26 cellular contexts compared by ENCODE assay signal in genomic region chr17:37028040-37028439, GRCh38.
DNase-seq lines count a peak whose midpoint lies in the region; ATAC-seq, FAIRE-seq and TF ChIP-seq lines count a peak whose summit lies in the region.
"Had no signal": no experiment of that assay in that cellular context is flagged by ENCODE, and none has a peak within 500 bp of the region (broad histone marks: within the 10 kb centered on the region; RNA-seq: fewer than 3 reads in every experiment).

No MANE protein-coding gene starts in this region.

- H4K20me1 ChIP-seq in HepG2 (ENCODE audit: insufficient read depth, low read length) (no peaks in the 10 kb centered on the region), IMR-90 (ENCODE audit: insufficient read depth, low read length) (no peaks in the 10 kb centered on the region)

- no peak overlapping the region for H4K5ac ChIP-seq in IMR-90 (ENCODE audit: low read depth, low read length)

- no peaks in the 10 kb centered on the region for H3K79me2 ChIP-seq in HepG2 (ENCODE audit: insufficient read depth, low read length)

- DNase-seq in HepG2 (ENCODE audit: low spot score): no peak
- no peak for DNase-seq in right lobe of liver
- peak; percentile 7 for DNase-seq in IMR-90
- DNase-seq in WTC11 (ENCODE audit: low spot score): no peak
- DNase-seq in dermis blood vessel endothelial cell: no peak
- no peak for DNase-seq in activated CD8-positive, alpha-beta T cell treated with anti-CD3 and anti-CD28 coated beads for 36 hours
- DNase-seq in T1000 (lab: John Stamatoyannopoulos, UW): no peak
- DNase-seq: AML-193; CD4-positive, alpha-beta T cell; CD8-positive, alpha-beta memory T cell; COR-L47; DMS 273 treated with DMSO at 0.1 percent for 48 hours; DMS153; DMS53; DMS79; DND-41; EL; GDM1 had no signal

- H3K9ac ChIP-seq in HepG2 (ENCODE audit: insufficient read depth, low read depth, low read length) (no peak overlapping the region), IMR-90 (ENCODE audit: low read depth, low read length) (no peak overlapping the region)
- H3K9ac ChIP-seq: BLaER1 treated with 17β-estradiol and CSF1 and Interleukin-3, amounts not matched to agents 10 nM and 100 nM had no signal

- no peak overlapping the region for H2AK9ac ChIP-seq in IMR-90 (replicated peaks; ENCODE audit: low read depth, low read length, poor library complexity)

- TF ChIP-seq EP300 in HepG2 (IDR thresholded peaks at IDR 0.05; ENCODE audit: low read depth in 2 of 2, low read length in 2 of 2) (no peak), HepG2 (CRISPR knock-in tag; IDR thresholded peaks at IDR 0.05; ENCODE audit: borderline replicate concordance) (no peak)

- no peak overlapping the region for H3K23ac ChIP-seq in IMR-90 (ENCODE audit: low read depth, low read length)

- H2BK20ac ChIP-seq in IMR-90 (ENCODE audit: low read depth, low read length): no peak overlapping the region

- TF ChIP-seq RAD21 in HepG2 (CRISPR knock-in tag; IDR thresholded peaks at IDR 0.05) (no peak), IMR-90 (IDR thresholded peaks at IDR 0.05; ENCODE audit: low read length) (no peak)

- H3K18ac ChIP-seq in IMR-90 (ENCODE audit: low read depth, low read length): no peak overlapping the region

- peaks cover 11% of the 10 kb centered on the region for H3K9me3 Mint-ChIP-seq in WTC11
- H3K9me3 Mint-ChIP-seq in activated CD8-positive, alpha-beta T cell treated with anti-CD3 and anti-CD28 coated beads for 36 hours: no peaks in the 10 kb centered on the region
- H3K9me3 Mint-ChIP-seq: CD4-positive, alpha-beta T cell; CD8-positive, alpha-beta memory T cell had no signal

- H3K9me3 ChIP-seq in HepG2 (ENCODE audit: low read length): no peaks in the 10 kb centered on the region
- no peaks in the 10 kb centered on the region for H3K9me3 ChIP-seq in right lobe of liver
- no peaks in the 10 kb centered on the region for H3K9me3 ChIP-seq in IMR-90 (ENCODE audit: control insufficient read depth, insufficient read depth, low read length)
- H3K9me3 ChIP-seq: A549; BLaER1 treated with 17β-estradiol and CSF1 and Interleukin-3, amounts not matched to agents 10 nM and 100 nM had no signal

- H3K36me3 ChIP-seq in HepG2 (replicated peaks in 1 of 2; ENCODE audit: control insufficient read depth in 1 of 2, insufficient read depth in 2 of 2, low read length in 2 of 2): peaks cover 2 to 16% of the 10 kb centered on the region in 2 experiments; a peak in 3 of 5 replicates
- no peaks in the 10 kb centered on the region for H3K36me3 ChIP-seq in right lobe of liver
- H3K36me3 ChIP-seq in IMR-90 (ENCODE audit: control insufficient read depth, insufficient read depth, low read length): peaks cover 4% of the 10 kb centered on the region

- no peak overlapping the region for H3K4me3 Mint-ChIP-seq in WTC11
- H3K4me3 Mint-ChIP-seq in activated CD8-positive, alpha-beta T cell treated with anti-CD3 and anti-CD28 coated beads for 36 hours: no peak overlapping the region
- H3K4me3 Mint-ChIP-seq: B cell; CD4-positive, alpha-beta T cell; CD8-positive, alpha-beta memory T cell had no signal

- H3K36me3 Mint-ChIP-seq in WTC11: peaks cover 13% of the 10 kb centered on the region
- peaks cover 23% of the 10 kb centered on the region for H3K36me3 Mint-ChIP-seq in activated CD8-positive, alpha-beta T cell treated with anti-CD3 and anti-CD28 coated beads for 36 hours (ENCODE audit: low read depth)

- no peak overlapping the region for H3K56ac ChIP-seq in IMR-90 (ENCODE audit: extremely low read depth, insufficient read depth, low read length)

- no peak overlapping the region for H4K91ac ChIP-seq in IMR-90 (ENCODE audit: insufficient read depth, low read depth, low read length)

- H2AFZ ChIP-seq in HepG2 (ENCODE audit: low read length) (no peak overlapping the region), IMR-90 (replicated peaks; ENCODE audit: low read length, poor library complexity) (no peak overlapping the region)

- H3K27ac Mint-ChIP-seq in WTC11: no peak overlapping the region
- no peak overlapping the region for H3K27ac Mint-ChIP-seq in activated CD8-positive, alpha-beta T cell treated with anti-CD3 and anti-CD28 coated beads for 36 hours
- H3K27ac Mint-ChIP-seq: B cell; CD4-positive, alpha-beta T cell had no signal

- dilution Hi-C loops in IMR-90 (cut with HindIII; ENCODE audit: low sequenced_read_pairs, unreplicated experiment): no loop called here

- TF ChIP-seq CTCF in HepG2 (CRISPR knock-in tag; IDR thresholded peaks at IDR 0.05) (no peak), right lobe of liver (IDR thresholded peaks at IDR 0.05) (no peak), IMR-90 (conservative IDR thresholded peaks at IDR 0.05; ENCODE audit: low read depth, low read length) (no peak), WTC11 (IDR thresholded peaks at IDR 0.05) (no peak)
- no peak for TF ChIP-seq CTCF in activated CD8-positive, alpha-beta T cell treated with anti-CD3 and anti-CD28 coated beads for 36 hours (IDR thresholded peaks at IDR 0.05)

- no peak overlapping the region for H2BK120ac ChIP-seq in IMR-90 (ENCODE audit: low read depth, low read length)

- POLR2A ChIA-PET in HepG2 (lab: Yijun Ruan, JAX) (no interaction called here), IMR-90 (lab: Charles Lee; ENCODE audit: unreplicated experiment) (no interaction called here), WTC11 (lab: Charles Lee) (interaction anchor here (0.5 kb wide), 1 partner anchor 370 kb away, joined by 3 read pairs; no protein-coding TSS in a partner anchor)
- POLR2A ChIA-PET in activated CD8-positive, alpha-beta T cell treated with anti-CD3 and anti-CD28 coated beads for 36 hours (lab: Charles Lee): interaction anchor here (0.6 to 0.7 kb wide), 2 partner anchors 46 to 55 kb away, joined by 3 read pairs; no protein-coding TSS in a partner anchor

- peaks cover 5% of the 10 kb centered on the region; the same call in 1 of the 2 replicates for H3K4me1 Mint-ChIP-seq in WTC11
- H3K4me1 Mint-ChIP-seq in activated CD8-positive, alpha-beta T cell treated with anti-CD3 and anti-CD28 coated beads for 36 hours (ENCODE audit: low read depth): peaks cover 26% of the 10 kb centered on the region
- H3K4me1 Mint-ChIP-seq: B cell had no signal

- CTCF ChIA-PET in HepG2 (lab: Yijun Ruan, JAX; ENCODE audit: low intra/inter-chr PET ratio, low total read pairs): no interaction called here
- CTCF ChIA-PET in IMR-90 (lab: Yijun Ruan, JAX): no interaction called here
- CTCF ChIA-PET in WTC11 (lab: Charles Lee): no interaction called here
- CTCF ChIA-PET in activated CD8-positive, alpha-beta T cell treated with anti-CD3 and anti-CD28 coated beads for 36 hours (lab: Charles Lee): interaction anchor here (0.7 kb wide), 1 partner anchor 20 kb away, joined by 4 read pairs; no protein-coding TSS in a partner anchor

- no peak for ATAC-seq in HepG2
- ATAC-seq in right lobe of liver: no peak
- peak; percentile 48 for ATAC-seq in IMR-90 (ENCODE audit: low read depth)
- no peak for ATAC-seq in WTC11
- no peak for ATAC-seq in activated CD8-positive, alpha-beta T cell treated with anti-CD3 and anti-CD28 coated beads for 36 hours
- ATAC-seq: A549, GM12878 had no signal

- no peak overlapping the region for H4K8ac ChIP-seq in IMR-90 (ENCODE audit: low read depth in 2 of 2, low read length in 2 of 2)

- peaks cover 3% of the 10 kb centered on the region; the same call in 1 of the 2 replicates for H3K9me1 ChIP-seq in IMR-90 (ENCODE audit: insufficient read depth, low read length)

- no peaks in the 10 kb centered on the region for H3K27me3 Mint-ChIP-seq in WTC11 (ENCODE audit: low read depth)
- no peaks in the 10 kb centered on the region for H3K27me3 Mint-ChIP-seq in activated CD8-positive, alpha-beta T cell treated with anti-CD3 and anti-CD28 coated beads for 36 hours
- H3K27me3 Mint-ChIP-seq: B cell; CD4-positive, alpha-beta T cell; CD8-positive, alpha-beta memory T cell had no signal

- H3K4me1 ChIP-seq in HepG2 (ENCODE audit: insufficient read depth, low read length): peaks cover 17% of the 10 kb centered on the region
- H3K4me1 ChIP-seq in right lobe of liver: peaks cover 0 to 33% (median 7%) of the 10 kb centered on the region in 4 donors
- no peaks in the 10 kb centered on the region; the same call in 1 of the 2 replicates for H3K4me1 ChIP-seq in IMR-90 (ENCODE audit: control insufficient read depth, insufficient read depth, low read length)
- H3K4me1 ChIP-seq: A549 had no signal

- H3K4ac ChIP-seq in IMR-90 (ENCODE audit: low read depth, low read length): no peak overlapping the region

- no peak for TF ChIP-seq POLR2A in HepG2 (IDR thresholded peaks at IDR 0.05; ENCODE audit: insufficient read depth in 1 of 2, low read depth in 2 of 2, low read length in 2 of 2)
- no peak for TF ChIP-seq POLR2A in right lobe of liver (IDR thresholded peaks at IDR 0.05)
- TF ChIP-seq POLR2A in IMR-90 (IDR thresholded peaks at IDR 0.05; ENCODE audit: low read depth, low read length): no peak

- intact Hi-C loops in HepG2 (cut with micrococcal nuclease; ENCODE audit: unreplicated experiment) (no loop called here), right lobe of liver (cut with DNase I) (no loop called here), IMR-90 (cut with micrococcal nuclease) (no loop called here)
- intact Hi-C loops in activated CD8-positive, alpha-beta T cell treated with anti-CD3 and anti-CD28 coated beads for 36 hours (cut with micrococcal nuclease): no loop called here

- H2AK5ac ChIP-seq in IMR-90 (ENCODE audit: low read depth, low read length): no peak overlapping the region

- no peaks in the 10 kb centered on the region for H3K79me1 ChIP-seq in IMR-90 (ENCODE audit: low read depth in 1 of 2, low read length in 2 of 2)

- H3K14ac ChIP-seq in IMR-90 (replicated peaks; ENCODE audit: low read depth, low read length): no peak overlapping the region

- H3K4me2 ChIP-seq in HepG2 (ENCODE audit: low read depth, low read length): no peak overlapping the region
- no peak overlapping the region for H3K4me2 ChIP-seq in IMR-90 (ENCODE audit: low read depth, low read length)
- H3K4me2 ChIP-seq: A549; BLaER1 treated with 17β-estradiol and CSF1 and Interleukin-3, amounts not matched to agents 10 nM and 100 nM had no signal

- FAIRE-seq in HepG2 (lab: Jason Lieb, UNC): no peak
- FAIRE-seq: A549, GM12878, GM12892, GM18507 had no signal

- in situ Hi-C loops in HepG2 (cut with HindIII; ENCODE audit: extremely low pct_ligation_motif_present, low pct_unique_long_range_greater_than_20kb): no loop called here
- in situ Hi-C loops in IMR-90 (cut with MboI; ENCODE audit: low sequenced_read_pairs): no loop called here

- H3K27ac ChIP-seq in HepG2 (ENCODE audit: extremely low read length, insufficient read depth, low read length) (no peak overlapping the region), right lobe of liver (no peak overlapping the region), IMR-90 (ENCODE audit: insufficient read depth, low read length) (no peak overlapping the region)
- H3K27ac ChIP-seq: 22Rv1; A549; BLaER1 treated with 17β-estradiol and CSF1 and Interleukin-3, amounts not matched to agents 10 nM and 100 nM; C4-2B had no signal

- H3K27me3 ChIP-seq in HepG2 (ENCODE audit: control insufficient read depth in 1 of 2, insufficient read depth in 2 of 2, low read length in 2 of 2) (no peaks in the 10 kb centered on the region), right lobe of liver (no peaks in the 10 kb centered on the region), IMR-90 (ENCODE audit: control insufficient read depth, insufficient read depth, low read length) (no peaks in the 10 kb centered on the region)
- H3K27me3 ChIP-seq: BLaER1 treated with 17β-estradiol and CSF1 and Interleukin-3, amounts not matched to agents 10 nM and 100 nM had no signal

- WGBS in HepG2 (ENCODE audit: low lambda C conversion rate): 97% methylated on average over 4 of the region's 4 CpGs
- 79% methylated on average over 4 of the region's 4 CpGs for WGBS in right lobe of liver (ENCODE audit: insufficient coverage, low coverage, low lambda C conversion rate, missing lambda C conversion rate)
- WGBS in IMR-90 (ENCODE audit: extremely low coverage in 2 of 2, insufficient read length in 1 of 2), 2 experiments: no CpG with 5 or more reads among the region's 4 CpGs

- H2BK15ac ChIP-seq in IMR-90 (ENCODE audit: low read depth, low read length): no peak overlapping the region

- BruUV-seq in HepG2 (replicated peaks; lab: Mats Ljungman, UMichigan): no TSS peak
- BruUV-seq in IMR-90 (replicated peaks; lab: Mats Ljungman, UMichigan): no TSS peak

- H3K4me3 ChIP-seq in HepG2 (replicated peaks in 1 of 3; ENCODE audit: insufficient read depth in 1 of 3, low read depth in 2 of 3, low read length in 3 of 3) (no peak overlapping the region), right lobe of liver (no peak overlapping the region), IMR-90 (ENCODE audit: insufficient read depth, low read depth, low read length) (no peak overlapping the region)
- H3K4me3 ChIP-seq: A549; BLaER1 treated with 17β-estradiol and CSF1 and Interleukin-3, amounts not matched to agents 10 nM and 100 nM; GM12878 had no signal

- no peak overlapping the region for H2BK5ac ChIP-seq in IMR-90 (ENCODE audit: low read depth, low read length, poor library complexity, severe bottlenecking)

Comparison
In these comparisons a context has a peak if more than half of its experiments do, and no peak if none do; other contexts are left out.
1. POLR2A ChIA-PET loops: an anchor here in WTC11 (0.5 kb wide) and activated CD8-positive, alpha-beta T cell treated with anti-CD3 and anti-CD28 coated beads for 36 hours (0.6 to 0.7 kb wide); none called in HepG2 and IMR-90.
2. Of the 50 proteins assayed by ChIP-seq in both HepG2 and WTC11: peak only in HepG2: none; only in WTC11: none; in both: ZNF121; in neither: 49.